Comparison of ENCODE assay signal across 1 cellular context in the genomic region with DNA sequence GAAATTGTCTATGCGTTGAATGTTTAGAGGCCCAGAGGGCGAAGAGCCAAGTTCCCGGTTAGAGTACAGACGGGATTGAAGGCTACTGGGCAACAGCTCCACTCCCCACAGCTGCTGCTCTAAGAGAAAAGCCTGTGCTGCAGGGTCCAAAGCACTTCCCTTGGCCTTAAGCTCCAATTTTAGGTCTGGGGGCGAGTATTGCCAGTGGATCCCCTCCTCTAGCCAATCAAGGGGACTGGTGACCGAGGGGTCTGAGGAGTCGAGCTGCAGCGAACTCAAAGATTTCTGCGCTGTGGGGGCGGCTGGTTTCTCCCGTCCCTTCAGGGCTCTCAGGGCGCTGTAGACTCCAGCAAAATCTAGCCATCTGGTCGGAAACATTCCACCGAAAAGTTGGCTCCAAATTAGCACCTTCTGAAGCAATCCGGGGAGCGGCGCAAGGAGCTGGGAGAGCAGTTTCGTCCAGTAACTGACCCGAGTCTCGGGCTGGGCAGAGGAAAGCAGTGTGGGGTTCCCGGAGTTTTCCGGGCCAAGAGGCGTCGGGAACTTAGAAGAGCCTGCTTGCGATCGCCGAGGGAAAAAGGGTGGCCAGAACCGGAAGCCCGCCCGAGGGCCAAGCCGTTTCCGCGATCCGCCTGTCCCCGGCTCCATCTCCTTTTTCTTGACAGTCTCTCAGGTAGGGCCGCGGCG.
TF ChIP-seq lines count a peak whose summit lies in the region.

No MANE protein-coding gene starts in this region.

TF ChIP-seq in GM23338, 12 proteins besides CTCF, POLR2A, EP300 and RAD21 (continued from another document):
- TF ChIP-seq ZNF462 (CRISPR knock-in tag; IDR thresholded peaks at IDR 0.05) (no peak), EZH2 (IDR thresholded peaks at IDR 0.05; ENCODE audit: low read depth, unreplicated experiment) (no peak), POLR2AphosphoS5 (IDR thresholded peaks at IDR 0.05; ENCODE audit: low read depth) (no peak), ZNF331 (CRISPR knock-in tag; IDR thresholded peaks at IDR 0.05; ENCODE audit: low read depth) (no peak), REST (IDR thresholded peaks at IDR 0.05; ENCODE audit: unreplicated experiment) (no peak), CREB1 (CRISPR knock-in tag; IDR thresholded peaks at IDR 0.05; ENCODE audit: low read depth) (no peak), ZNF114 (CRISPR knock-in tag; IDR thresholded peaks at IDR 0.05) (no peak), NANOG (IDR thresholded peaks at IDR 0.05; ENCODE audit: borderline replicate concordance) (no peak), ETS1 (IDR thresholded peaks at IDR 0.05) (no peak), EZH2phosphoT487 (IDR thresholded peaks at IDR 0.05; ENCODE audit: unreplicated experiment) (no peak)
